9 cellular contexts compared by ENCODE assay signal in genomic region chr2:113240150-113240914, GRCh38. TPM values are rescaled to one million over a fixed set of nuclear protein-coding genes. Genes with fewer than 3 reads are reported as not detected.
DNase-seq lines count a peak whose midpoint lies in the region; ATAC-seq, FAIRE-seq and TF ChIP-seq lines count a peak whose summit lies in the region.
"Had no signal": no experiment of that assay in that cellular context is flagged by ENCODE, and none has a peak within 500 bp of the region (broad histone marks: within the 10 kb centered on the region; RNA-seq: fewer than 3 reads in every experiment).

No MANE protein-coding gene starts in this region.

- FAIRE-seq in RCC 7860 (lab: Jason Lieb, UNC), result no peak
- FAIRE-seq: G401.6 had no signal

- H3K4me1 Mint-ChIP-seq in nephron (peaks cover 20% of the 10 kb centered on the region), WTC11 (peaks cover 4% of the 10 kb centered on the region)

- H3K27me3 Mint-ChIP-seq in nephron (ENCODE audit: low read depth) (peaks cover 6% of the 10 kb centered on the region), WTC11 (ENCODE audit: low read depth) (no peaks in the 10 kb centered on the region)

- TF ChIP-seq CTCF in nephron (IDR thresholded peaks at IDR 0.05; ENCODE audit: unreplicated experiment in 3 of 3) (no peak), WTC11 (IDR thresholded peaks at IDR 0.05) (no peak)

- H3K27ac Mint-ChIP-seq in nephron (peak overlapping the region; percentile 56 to 92 (median 78)), WTC11 (no peak overlapping the region)

- peak; percentile 32 for DNase-seq in activated CD4-positive, alpha-beta T cell treated with anti-CD3 and anti-CD28 coated beads for 48 hours
- DNase-seq in activated CD4-positive, alpha-beta T cell treated with anti-CD3 and anti-CD28 coated beads, Interleukin-2, amount 50 U/mL, for 1 hour, result no peak
- DNase-seq in RCC 7860 (ENCODE audit: low spot score) (peak; percentile 87), epidermal melanocyte (ENCODE audit: insufficient read length, low spot score) (peak; percentile 99), WTC11 (ENCODE audit: low spot score) (no peak), SK-N-DZ (ENCODE audit: low spot score) (no peak)

- peak overlapping the region in 2 of 3 experiments; percentile 31 to 52 for H3K4me3 Mint-ChIP-seq in nephron
- no peak overlapping the region for H3K4me3 Mint-ChIP-seq in WTC11

- H3K9me3 Mint-ChIP-seq in nephron (peaks cover 2% of the 10 kb centered on the region), WTC11 (peaks cover 3% of the 10 kb centered on the region; the same call in 1 of the 2 replicates)

- ATAC-seq in WTC11 (no peak), GM18520 (IDR thresholded peaks at IDR 0.05; ENCODE audit: unreplicated experiment) (no peak)

- POLR2A ChIA-PET in WTC11 (lab: Charles Lee), result no interaction called here

- H3K36me3 Mint-ChIP-seq in nephron (ENCODE audit: low read depth), result peaks cover 56% of the 10 kb centered on the region
- no peaks in the 10 kb centered on the region for H3K36me3 Mint-ChIP-seq in WTC11

- CTCF ChIA-PET in WTC11 (lab: Charles Lee), result interaction anchor here (1.7 to 3.4 kb wide), 3 partner anchors 11 to 41 kb away, joined by 4 to 13 read pairs (median 8); no protein-coding TSS in a partner anchor

TF ChIP-seq in WTC11, 78 proteins besides CTCF, POLR2A, EP300 and RAD21 (continues in another document):
- TF ChIP-seq CBFB (CRISPR knock-in tag; IDR thresholded peaks at IDR 0.05; ENCODE audit: low read depth) (no peak), E2F5 (CRISPR knock-in tag; IDR thresholded peaks at IDR 0.05) (no peak), ESRRA (CRISPR knock-in tag; IDR thresholded peaks at IDR 0.05; ENCODE audit: borderline replicate concordance) (no peak), JUN (CRISPR knock-in tag; IDR thresholded peaks at IDR 0.05) (no peak), JAZF1 (CRISPR knock-in tag; IDR thresholded peaks at IDR 0.05) (no peak), AR (CRISPR knock-in tag; IDR thresholded peaks at IDR 0.05) (no peak), AFF4 (CRISPR knock-in tag; IDR thresholded peaks at IDR 0.05; ENCODE audit: borderline replicate concordance) (no peak), KAT7 (CRISPR knock-in tag; IDR thresholded peaks at IDR 0.05; ENCODE audit: borderline replicate concordance) (no peak), CREM (CRISPR knock-in tag; IDR thresholded peaks at IDR 0.05) (no peak), IRF2 (CRISPR knock-in tag; IDR thresholded peaks at IDR 0.05; ENCODE audit: borderline replicate concordance, low read depth) (no peak), NFATC4 (CRISPR knock-in tag; IDR thresholded peaks at IDR 0.05) (no peak), ZNF532 (CRISPR knock-in tag; IDR thresholded peaks at IDR 0.05; ENCODE audit: borderline replicate concordance) (no peak), TP53 (CRISPR knock-in tag; IDR thresholded peaks at IDR 0.05) (no peak)

RNA-seq across cellular contexts. Expression of gene PAX8, which starts 38.4 kb away (rescaled TPM):
- total RNA-seq in WTC11 (2021), result 0.27 to 0.66 TPM (median 0.35 TPM) in 3 replicates
- polyA plus RNA-seq in SK-N-DZ (2014; cell fraction: cytosol; rRNA removed), result not detected in 2 replicates
- not detected in 2 replicates for polyA plus RNA-seq in SK-N-DZ (2014; cell fraction: nucleus; rRNA removed)

Comparison
In these comparisons a context has a peak if more than half of its experiments do, and no peak if none do; other contexts are left out.
1. DNase-seq: peak in activated CD4-positive, alpha-beta T cell treated with anti-CD3 and anti-CD28 coated beads for 48 hours (single experiment), RCC 7860 (single experiment) and epidermal melanocyte (single experiment); none in activated CD4-positive, alpha-beta T cell treated with anti-CD3 and anti-CD28 coated beads, Interleukin-2, amount 50 U/mL, for 1 hour (single experiment), WTC11 (single experiment) and SK-N-DZ (single experiment).